14 cellular contexts compared by ENCODE assay signal in genomic region chr20:50260480-50261221, GRCh38.
A peak's percentile ranks its signal among the peaks of the same experiment; 100 is the strongest.
DNase-seq lines count a peak whose midpoint lies in the region; ATAC-seq, FAIRE-seq and TF ChIP-seq lines count a peak whose summit lies in the region.
"Had no signal": no experiment of that assay in that cellular context is flagged by ENCODE, and none has a peak within 500 bp of the region (broad histone marks: within the 10 kb centered on the region; RNA-seq: fewer than 3 reads in every experiment).

No MANE protein-coding gene starts in this region.

- H3K27ac Mint-ChIP-seq in activated CD8-positive, alpha-beta memory T cell treated with anti-CD3 and anti-CD28 coated beads, Interleukin-2, amount 10 ng/mL, durations not matched to agents 7 days and 5 days = peak overlapping the region; percentile 5
- H3K27ac Mint-ChIP-seq: B cell had no signal

- H3K36me3 ChIP-seq in tibial nerve = no peaks in the 10 kb centered on the region
- no peaks in the 10 kb centered on the region for H3K36me3 ChIP-seq in small intestine (ENCODE audit: control insufficient read depth in 2 of 2, insufficient read depth in 2 of 2, low read length in 2 of 2)
- H3K36me3 ChIP-seq: SJSA1 had no signal

- no peak for TF ChIP-seq EP300 in tibial nerve (IDR thresholded peaks at IDR 0.05)

- H3K9me3 ChIP-seq in tibial nerve (no peaks in the 10 kb centered on the region), small intestine (ENCODE audit: control insufficient read depth, low read depth) (no peaks in the 10 kb centered on the region)
- H3K9me3 ChIP-seq: SJSA1 had no signal

- H3K27me3 Mint-ChIP-seq in activated CD8-positive, alpha-beta memory T cell treated with anti-CD3 and anti-CD28 coated beads, Interleukin-2, amount 10 ng/mL, durations not matched to agents 7 days and 5 days = peaks cover 5% of the 10 kb centered on the region
- H3K27me3 Mint-ChIP-seq: B cell, type B pancreatic cell had no signal

- CTCF ChIA-PET in activated CD8-positive, alpha-beta memory T cell treated with anti-CD3 and anti-CD28 coated beads, Interleukin-2, amount 10 ng/mL, durations not matched to agents 7 days and 5 days (lab: Charles Lee) = no interaction called here

- WGBS in tibial nerve, 2 donors = 76% methylated on average over 8 of the region's 8 CpGs
- 45 to 67% (median 60%) methylated on average over 8 of the region's 8 CpGs for WGBS in small intestine, 3 donors

- DNase-seq in activated CD8-positive, alpha-beta memory T cell treated with anti-CD3 and anti-CD28 coated beads, Interleukin-2, amount 10 ng/mL, durations not matched to agents 7 days and 5 days = no peak
- no peak for DNase-seq in activated CD8-positive, alpha-beta memory T cell treated with anti-CD3 and anti-CD28 coated beads for 24 hours
- DNase-seq in RPMI7951 (ENCODE audit: low read depth) (peak; percentile 40), iris pigment epithelial cell (ENCODE audit: low read depth) (peak; percentile 49), tibial nerve (ENCODE audit: low spot score in 2 of 2) (no peak), foreskin fibroblast (no peak), small intestine (no peak)
- DNase-seq: activated CD8-positive, alpha-beta memory T cell treated with anti-CD3 and anti-CD28 coated beads, Interleukin-2, amount 50 U/mL, for 48 hours had no signal

- no peak for FAIRE-seq in small intestine (lab: Jason Lieb, UNC)
- FAIRE-seq: GM18507, islet of Langerhans had no signal

- no peak for TF ChIP-seq CTCF in tibial nerve (IDR thresholded peaks at IDR 0.05)
- no peak for TF ChIP-seq CTCF in foreskin fibroblast (IDR thresholded peaks at IDR 0.05; ENCODE audit: low read depth, low read length)

- no peak for ATAC-seq in activated CD8-positive, alpha-beta memory T cell treated with anti-CD3 and anti-CD28 coated beads, Interleukin-2, amount 10 ng/mL, durations not matched to agents 7 days and 5 days
- ATAC-seq in GM21528 (IDR thresholded peaks at IDR 0.05; ENCODE audit: low FRiP score, unreplicated experiment) = no peak

- H3K27ac ChIP-seq in tibial nerve (peak overlapping the region in 3 of 4 donors; percentile 67 to 76 (median 75)), small intestine (ENCODE audit: low read depth in 1 of 2, low read length in 1 of 2) (peak overlapping the region in 1 of 2 donors; percentile 6)
- H3K27ac ChIP-seq: SJSA1 had no signal

- TF ChIP-seq POLR2A in tibial nerve (IDR thresholded peaks at IDR 0.05) = no peak

- H3K4me3 Mint-ChIP-seq in activated CD8-positive, alpha-beta memory T cell treated with anti-CD3 and anti-CD28 coated beads, Interleukin-2, amount 10 ng/mL, durations not matched to agents 7 days and 5 days = no peak overlapping the region
- H3K4me3 Mint-ChIP-seq: B cell had no signal

- H3K4me3 ChIP-seq in tibial nerve = no peak overlapping the region
- H3K4me3 ChIP-seq in foreskin fibroblast (ENCODE audit: low read depth in 1 of 2, low read length in 2 of 2) = no peak overlapping the region
- no peak overlapping the region for H3K4me3 ChIP-seq in small intestine (ENCODE audit: low read depth in 1 of 2, low read length in 2 of 2)
- H3K4me3 ChIP-seq: SJSA1 had no signal

- H3K4me1 Mint-ChIP-seq in activated CD8-positive, alpha-beta memory T cell treated with anti-CD3 and anti-CD28 coated beads, Interleukin-2, amount 10 ng/mL, durations not matched to agents 7 days and 5 days = peaks cover 33% of the 10 kb centered on the region
- H3K4me1 Mint-ChIP-seq: B cell had no signal

- H3K27me3 ChIP-seq in tibial nerve = no peaks in the 10 kb centered on the region
- H3K27me3 ChIP-seq in small intestine (ENCODE audit: control insufficient read depth in 2 of 2, insufficient read depth in 2 of 2, low read length in 2 of 2) = no peaks in the 10 kb centered on the region
- H3K27me3 ChIP-seq: SJSA1 had no signal

- H3K4me1 ChIP-seq in tibial nerve (peaks cover 0 to 39% (median 13%) of the 10 kb centered on the region in 4 donors), small intestine (ENCODE audit: control insufficient read depth in 2 of 2, insufficient read depth in 1 of 2, low read depth in 1 of 2, low read length in 1 of 2) (no peaks in the 10 kb centered on the region)

- no peaks in the 10 kb centered on the region for H3K9me3 Mint-ChIP-seq in activated CD8-positive, alpha-beta memory T cell treated with anti-CD3 and anti-CD28 coated beads, Interleukin-2, amount 10 ng/mL, durations not matched to agents 7 days and 5 days (ENCODE audit: low read depth)
- H3K9me3 Mint-ChIP-seq: type B pancreatic cell had no signal

- no peaks in the 10 kb centered on the region for H3K36me3 Mint-ChIP-seq in activated CD8-positive, alpha-beta memory T cell treated with anti-CD3 and anti-CD28 coated beads, Interleukin-2, amount 10 ng/mL, durations not matched to agents 7 days and 5 days
- H3K36me3 Mint-ChIP-seq: type B pancreatic cell had no signal

Comparison
In these comparisons a context has a peak if more than half of its experiments do, and no peak if none do; other contexts are left out.
1. DNase-seq: peak in RPMI7951 (single experiment) and iris pigment epithelial cell (single experiment); none in activated CD8-positive, alpha-beta memory T cell treated with anti-CD3 and anti-CD28 coated beads, Interleukin-2, amount 10 ng/mL, durations not matched to agents 7 days and 5 days (single experiment), activated CD8-positive, alpha-beta memory T cell treated with anti-CD3 and anti-CD28 coated beads for 24 hours (single experiment), tibial nerve (0 of 2), foreskin fibroblast (0 of 2) and small intestine (single experiment).